In genomic region chrX:119238557-119238956, GRCh38 we compare ENCODE assay signal across 8 cellular contexts. TPM values are rescaled to one million over a fixed set of nuclear protein-coding genes. Genes with fewer than 3 reads are reported as not detected.
A peak's percentile ranks its signal among the peaks of the same experiment; 100 is the strongest.
DNase-seq lines count a peak whose midpoint lies in the region; ATAC-seq and TF ChIP-seq lines count a peak whose summit lies in the region.
"Had no signal": no experiment of that assay in that cellular context is flagged by ENCODE, and none has a peak within 500 bp of the region (broad histone marks: within the 10 kb centered on the region; RNA-seq: fewer than 3 reads in every experiment).

No MANE protein-coding gene starts in this region.

- no peak overlapping the region for H3K27ac Mint-ChIP-seq in neural progenitor cell

- no peak overlapping the region for H2AFZ ChIP-seq in OCI-LY1 (ENCODE audit: low read length)
- no peak overlapping the region for H2AFZ ChIP-seq in neural progenitor cell (replicated peaks)

- H3K4me3 ChIP-seq in OCI-LY1 (ENCODE audit: low read depth, low read length, poor library complexity, severe bottlenecking) (peak overlapping the region; percentile 17), epithelial cell of esophagus (ENCODE audit: low read length) (no peak overlapping the region), neural progenitor cell (peak overlapping the region; percentile 84)

- H3K27ac ChIP-seq in OCI-LY1 (ENCODE audit: low read depth, low read length, poor library complexity, severe bottlenecking), result no peak overlapping the region
- no peak overlapping the region for H3K27ac ChIP-seq in neural progenitor cell
- H3K27ac ChIP-seq: neutrophil had no signal

- DNase-seq in G401 (ENCODE audit: low spot score) (peak; percentile 23), epithelial cell of esophagus (ENCODE audit: low read depth) (peak; percentile 15), neural progenitor cell (ENCODE audit: low spot score) (peak; percentile 3), C1 segment of cervical spinal cord (lab: John Stamatoyannopoulos, UW) (no peak), NCI-H524 (lab: John Stamatoyannopoulos, UW) (no peak)

- H3K4me1 ChIP-seq in OCI-LY1 (ENCODE audit: insufficient read depth, low read length, severe bottlenecking) (peaks cover 27% of the 10 kb centered on the region), neural progenitor cell (peaks cover 10% of the 10 kb centered on the region)

- H3K9me3 Mint-ChIP-seq in neural progenitor cell, result peaks cover 11% of the 10 kb centered on the region

- H3F3A ChIP-seq in OCI-LY1 (ENCODE audit: insufficient read depth, low read length), result no peaks in the 10 kb centered on the region
- H3F3A ChIP-seq in neural progenitor cell (ENCODE audit: low read depth), result peaks cover 8% of the 10 kb centered on the region

- no peak for TF ChIP-seq CTCF in OCI-LY1 (IDR thresholded peaks at IDR 0.05; ENCODE audit: low read length)
- TF ChIP-seq CTCF in epithelial cell of esophagus (IDR thresholded peaks at IDR 0.05; ENCODE audit: insufficient read depth, low read depth, low read length, missing control alignments), result no peak
- no peak for TF ChIP-seq CTCF in neural progenitor cell (IDR thresholded peaks at IDR 0.05)

- H3K36me3 ChIP-seq in OCI-LY1 (ENCODE audit: insufficient read depth, low read length), result peaks cover 22% of the 10 kb centered on the region
- H3K36me3 ChIP-seq in neural progenitor cell, result no peaks in the 10 kb centered on the region
- H3K36me3 ChIP-seq: neutrophil had no signal

- H3K4me3 Mint-ChIP-seq in neural progenitor cell, result peak overlapping the region; percentile 97

- in situ Hi-C loops in G401 (cut with HindIII; ENCODE audit: low sequenced_read_pairs), result no loop called here

- no peaks in the 10 kb centered on the region for H3K27me3 Mint-ChIP-seq in neural progenitor cell (ENCODE audit: insufficient read depth, low read depth)

- no peak overlapping the region for H3K9ac ChIP-seq in OCI-LY1 (ENCODE audit: low read length)
- no peak overlapping the region for H3K9ac ChIP-seq in neural progenitor cell

- peaks cover 36% of the 10 kb centered on the region for H3K4me1 Mint-ChIP-seq in neural progenitor cell

- peak overlapping the region; percentile 76 for H3K4me2 ChIP-seq in OCI-LY1 (ENCODE audit: low read length)
- peak overlapping the region; percentile 83 for H3K4me2 ChIP-seq in neural progenitor cell

- ATAC-seq in GM21526 (IDR thresholded peaks at IDR 0.05; ENCODE audit: low FRiP score, unreplicated experiment), result no peak

- H3K9me2 ChIP-seq in OCI-LY1 (ENCODE audit: low read depth, low read length), result no peaks in the 10 kb centered on the region

- no peaks in the 10 kb centered on the region for H4K20me1 ChIP-seq in OCI-LY1 (ENCODE audit: insufficient read depth, low read length)
- H4K20me1 ChIP-seq in neural progenitor cell (ENCODE audit: low read depth), result peaks cover 45% of the 10 kb centered on the region

- H3K9me3 ChIP-seq in OCI-LY1 (ENCODE audit: low read length) (no peaks in the 10 kb centered on the region), neural progenitor cell (ENCODE audit: low read depth) (no peaks in the 10 kb centered on the region)
- H3K9me3 ChIP-seq: neutrophil had no signal

- H3K79me2 ChIP-seq in OCI-LY1 (ENCODE audit: insufficient read depth, low read length), result no peaks in the 10 kb centered on the region
- peaks cover 52% of the 10 kb centered on the region for H3K79me2 ChIP-seq in neural progenitor cell (ENCODE audit: low read depth)

- H3K27me3 ChIP-seq in OCI-LY1 (ENCODE audit: insufficient read depth, low read length) (no peaks in the 10 kb centered on the region), neural progenitor cell (no peaks in the 10 kb centered on the region)

- H3K36me3 Mint-ChIP-seq in neural progenitor cell, result peaks cover 9% of the 10 kb centered on the region

RNA-seq across cellular contexts. Expression of gene PGRMC1, which starts 2.5 kb away (rescaled TPM):
- 273 and 402 TPM in 2 replicates for total RNA-seq in G401 (2014; rRNA removed; shearing (Covaris generic))
- total RNA-seq in neural progenitor cell (ENCODE audit: low replicate concordance), result 191 and 246 TPM in 2 replicates

Comparison
In these comparisons a context has a peak if more than half of its experiments do, and no peak if none do; other contexts are left out.
1. DNase-seq: peak in G401 (single experiment), epithelial cell of esophagus (single experiment) and neural progenitor cell (single experiment); none in C1 segment of cervical spinal cord (0 of 14) and NCI-H524 (0 of 2).